ENCODE assay signal across 15 cellular contexts in genomic region chr4:119667802-119668201, GRCh38. TPM values are rescaled to one million over a fixed set of nuclear protein-coding genes. Genes with fewer than 3 reads are reported as not detected.
DNase-seq lines count a peak whose midpoint lies in the region; ATAC-seq and TF ChIP-seq lines count a peak whose summit lies in the region.
"Had no signal": no experiment of that assay in that cellular context is flagged by ENCODE, and none has a peak within 500 bp of the region (broad histone marks: within the 10 kb centered on the region; RNA-seq: fewer than 3 reads in every experiment).

No MANE protein-coding gene starts in this region.

- no peaks in the 10 kb centered on the region for H3K27me3 Mint-ChIP-seq in H9 (ENCODE audit: low read depth)
- H3K27me3 Mint-ChIP-seq in CD8-positive, alpha-beta memory T cell: peaks cover 0 to 21% of the 10 kb centered on the region in 2 donors

- no peak overlapping the region for H3K4me3 Mint-ChIP-seq in H9
- H3K4me3 Mint-ChIP-seq in CD8-positive, alpha-beta memory T cell: no peak overlapping the region
- H3K4me3 Mint-ChIP-seq: B cell; CD4-positive, alpha-beta T cell had no signal

- WGBS in H9 (ENCODE audit: extremely low coverage, insufficient read length, low lambda C conversion rate): no CpG with 5 or more reads among the region's 3 CpGs
- 100% methylated on average over 1 to 2 of the region's 3 CpGs for WGBS in gastroesophageal sphincter (ENCODE audit: low coverage in 1 of 2), 2 donors

- H3K79me2 ChIP-seq in H9 (ENCODE audit: insufficient read depth, low read length): no peaks in the 10 kb centered on the region

- H3K27ac Mint-ChIP-seq in H9: no peak overlapping the region; a peak in 1 of 7 replicates
- H3K27ac Mint-ChIP-seq in CD8-positive, alpha-beta memory T cell: no peak overlapping the region
- H3K27ac Mint-ChIP-seq: B cell; CD4-positive, alpha-beta T cell had no signal

- H3K36me3 ChIP-seq in gastroesophageal sphincter: no peaks in the 10 kb centered on the region
- no peaks in the 10 kb centered on the region for H3K36me3 ChIP-seq in CD8-positive, alpha-beta memory T cell (ENCODE audit: insufficient read depth, low read length)
- H3K36me3 ChIP-seq: SJSA1 had no signal

- H4K8ac ChIP-seq in H9 (replicated peaks; ENCODE audit: insufficient read length, low read depth, low read length): no peak overlapping the region

- no peak overlapping the region for H2BK5ac ChIP-seq in H9 (ENCODE audit: insufficient read length, low read length)

- H3K4ac ChIP-seq in H9 (ENCODE audit: low read depth, low read length): no peak overlapping the region

- no peak for TF ChIP-seq POLR2A in gastroesophageal sphincter (IDR thresholded peaks at IDR 0.05)

- CTCF ChIA-PET in CD8-positive, alpha-beta memory T cell (lab: Charles Lee): interaction anchor here (1.6 kb wide), 1 partner anchor 12 kb away, joined by 3 read pairs; no protein-coding TSS in a partner anchor

- peak overlapping the region; percentile 45 for H2AFZ ChIP-seq in H9 (ENCODE audit: low read length)

- ATAC-seq in gastroesophageal sphincter (no peak), HG03196 (IDR thresholded peaks at IDR 0.05; ENCODE audit: unreplicated experiment) (no peak)

- H2BK12ac ChIP-seq in H9 (ENCODE audit: insufficient read length, low read depth, low read length): no peak overlapping the region

- TF ChIP-seq EP300 in gastroesophageal sphincter (IDR thresholded peaks at IDR 0.05): no peak

- H3K9me3 ChIP-seq in H9 (ENCODE audit: control insufficient read depth, low read depth, low read length): no peaks in the 10 kb centered on the region
- no peaks in the 10 kb centered on the region for H3K9me3 ChIP-seq in gastroesophageal sphincter
- H3K9me3 ChIP-seq in CD8-positive, alpha-beta memory T cell (ENCODE audit: low read length): no peaks in the 10 kb centered on the region

- no peak overlapping the region for H3K4me2 ChIP-seq in H9 (ENCODE audit: insufficient read depth, insufficient read length, low read length)

- H3K9ac ChIP-seq in H9 (ENCODE audit: extremely low read depth, insufficient read length, low read length): no peak overlapping the region

- no peak overlapping the region for H4K91ac ChIP-seq in H9 (ENCODE audit: insufficient read length, low read depth, low read length)

- no peak overlapping the region for H3K23ac ChIP-seq in H9 (ENCODE audit: insufficient read length, low read depth, low read length)

- H3K23me2 ChIP-seq in H9 (ENCODE audit: insufficient read length, low read depth, low read length, poor library complexity, severe bottlenecking): no peaks in the 10 kb centered on the region

- no peak overlapping the region for H2BK20ac ChIP-seq in H9 (ENCODE audit: low read depth, low read length, poor library complexity, severe bottlenecking)

- H3K56ac ChIP-seq in H9 (ENCODE audit: insufficient read length, low read depth, low read length): no peak overlapping the region

- no peak overlapping the region for H3K4me3 ChIP-seq in gastroesophageal sphincter
- no peak overlapping the region for H3K4me3 ChIP-seq in CD8-positive, alpha-beta memory T cell (ENCODE audit: low read length)
- H3K4me3 ChIP-seq: SJSA1 had no signal

- H3K18ac ChIP-seq in H9 (ENCODE audit: insufficient read length, low read depth, low read length): no peak overlapping the region

- H3K9me3 Mint-ChIP-seq in H9: no peaks in the 10 kb centered on the region
- no peaks in the 10 kb centered on the region for H3K9me3 Mint-ChIP-seq in CD8-positive, alpha-beta memory T cell
- H3K9me3 Mint-ChIP-seq: CD4-positive, alpha-beta T cell had no signal

- H2BK120ac ChIP-seq in H9 (ENCODE audit: low read depth, low read length, poor library complexity, severe bottlenecking): no peak overlapping the region

- peaks cover 14 to 16% of the 10 kb centered on the region in 2 experiments for H3K4me1 Mint-ChIP-seq in H9
- H3K4me1 Mint-ChIP-seq in CD8-positive, alpha-beta memory T cell: no peaks in the 10 kb centered on the region
- H3K4me1 Mint-ChIP-seq: B cell had no signal

- H3K27ac ChIP-seq in H9 (ENCODE audit: insufficient read length, low read depth, low read length) (no peak overlapping the region), gastroesophageal sphincter (peak overlapping the region in 3 of 4 donors; percentile 9 to 41 (median 14))
- H3K27ac ChIP-seq in CD8-positive, alpha-beta memory T cell (ENCODE audit: low read depth, low read length): no peak overlapping the region
- H3K27ac ChIP-seq: SJSA1 had no signal

- H4K20me1 ChIP-seq in H9 (ENCODE audit: control insufficient read depth, insufficient read depth, insufficient read length): no peaks in the 10 kb centered on the region

- H3K4me1 ChIP-seq in H9 (ENCODE audit: insufficient read depth, low read length) (peaks cover 2% of the 10 kb centered on the region; the same call in 1 of the 2 replicates), gastroesophageal sphincter (peaks cover 0 to 56% (median 8%) of the 10 kb centered on the region in 3 donors)
- no peaks in the 10 kb centered on the region for H3K4me1 ChIP-seq in CD8-positive, alpha-beta memory T cell (ENCODE audit: insufficient read depth, low read length)

- H4K5ac ChIP-seq in H9 (ENCODE audit: insufficient read length, low read depth, low read length): no peak overlapping the region

- TF ChIP-seq CTCF in H9 (conservative IDR thresholded peaks at IDR 0.05) (no peak), gastroesophageal sphincter (IDR thresholded peaks at IDR 0.05) (no peak)

- no peak overlapping the region for H2BK15ac ChIP-seq in H9 (ENCODE audit: low read depth, low read length)

- H2AK5ac ChIP-seq in H9 (ENCODE audit: insufficient read length, low read length): no peak overlapping the region

- DNase-seq in D341Med (ENCODE audit: low spot score) (peak; percentile 30), H9 (no peak), SIG-M5 (lab: John Stamatoyannopoulos, UW) (peak; percentile 0), inferior parietal cortex (ENCODE audit: extremely low spot score) (no peak)
- no peak for DNase-seq in CD8-positive, alpha-beta memory T cell
- DNase-seq: CD4-positive, alpha-beta T cell; KBM-7; NCI-H2029 treated with DMSO at 0.1 percent for 48 hours; NCI-H2227 treated with DMSO at 0.1 percent for 48 hours; NCI-H526 treated with DMSO at 0.1 percent for 48 hours; T-helper 1 cell had no signal

- H3K27me3 ChIP-seq in H9 (ENCODE audit: insufficient read depth, low read length): no peaks in the 10 kb centered on the region
- H3K27me3 ChIP-seq in gastroesophageal sphincter: no peaks in the 10 kb centered on the region
- no peaks in the 10 kb centered on the region for H3K27me3 ChIP-seq in CD8-positive, alpha-beta memory T cell (ENCODE audit: insufficient read depth, low read length, poor library complexity, severe bottlenecking)
- H3K27me3 ChIP-seq: SJSA1 had no signal

- H3K79me1 ChIP-seq in H9 (ENCODE audit: insufficient read depth, low read depth, low read length, poor library complexity, severe bottlenecking): no peaks in the 10 kb centered on the region

- POLR2A ChIA-PET in CD8-positive, alpha-beta memory T cell (lab: Charles Lee): no interaction called here

- H3K36me3 Mint-ChIP-seq in H9 (ENCODE audit: insufficient read depth in 1 of 3, low read depth in 3 of 3): no peaks in the 10 kb centered on the region
- H3K36me3 Mint-ChIP-seq in CD8-positive, alpha-beta memory T cell: no peaks in the 10 kb centered on the region

- no peak overlapping the region for H3T11ph ChIP-seq in H9 (ENCODE audit: low read length)

- H3K14ac ChIP-seq in H9 (ENCODE audit: insufficient read depth, low read length): no peak overlapping the region

RNA-seq across cellular contexts. Expression of gene PDE5A, which starts 39.2 kb away (rescaled TPM):
- total RNA-seq in H9 (2021) (14.8 and 15.7 TPM in 2 replicates), gastroesophageal sphincter (100 to 1,000 TPM; 126 to 358 (median 212) TPM)
- total RNA-seq in CD8-positive, alpha-beta memory T cell: under 1 TPM; 0.20 to 0.44 TPM
- polyA plus RNA-seq in CD8-positive, alpha-beta memory T cell: 1.3 TPM

Comparison
In these comparisons a context has a peak if more than half of its experiments do, and no peak if none do; other contexts are left out.
1. DNase-seq: peak in D341Med (single experiment) and SIG-M5 (single experiment); none in H9 (single experiment), inferior parietal cortex (single experiment) and CD8-positive, alpha-beta memory T cell (0 of 5).
2. H3K27ac ChIP-seq: peak in gastroesophageal sphincter (3 of 4); none in H9 (single experiment) and CD8-positive, alpha-beta memory T cell (single experiment).
3. RNA of gene PDE5A, which starts 39.2 kb away (total RNA-seq): 126 to 358 TPM in gastroesophageal sphincter and 14.8 to 15.7 TPM in H9; 0.20 to 0.44 TPM in CD8-positive, alpha-beta memory T cell; every median in the first group is over 10 times any median in the second.